8 cellular contexts compared by ENCODE assay signal in the genomic region with DNA sequence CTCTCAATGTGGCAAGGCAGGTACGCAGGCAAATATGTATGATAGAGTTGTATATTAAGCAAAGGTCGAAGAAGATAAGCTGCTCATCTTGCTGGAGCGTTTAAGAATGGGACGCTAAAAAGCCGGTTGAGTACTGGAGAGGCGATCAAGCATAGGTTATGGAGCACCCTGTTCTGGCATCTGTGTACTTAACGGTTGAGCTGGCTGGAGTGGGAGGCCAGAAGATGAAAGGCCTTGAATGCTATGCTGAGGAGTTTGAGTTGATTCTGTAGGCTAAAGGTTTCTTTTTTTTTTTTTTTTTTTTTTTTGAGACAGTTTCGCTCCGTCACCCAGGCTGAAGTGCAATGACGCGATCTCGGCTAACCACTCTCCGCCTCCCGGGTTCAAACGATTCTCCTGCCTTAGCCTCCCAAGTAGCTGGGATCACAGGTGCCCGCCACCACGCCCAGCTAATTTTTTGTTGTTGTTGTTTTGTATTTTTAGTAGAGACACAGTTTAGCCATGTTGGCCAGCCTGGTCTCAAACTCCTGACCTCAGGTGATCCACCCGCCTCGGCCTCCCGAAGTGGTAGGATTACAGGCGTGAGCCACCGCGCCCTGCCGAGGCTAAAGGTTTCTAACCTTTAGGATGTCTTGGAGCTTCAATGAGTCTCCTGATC. TPM values are rescaled to one million over a fixed set of nuclear protein-coding genes. Genes with fewer than 3 reads are reported as not detected.
DNase-seq lines count a peak whose midpoint lies in the region; ATAC-seq and TF ChIP-seq lines count a peak whose summit lies in the region.

No MANE protein-coding gene starts in this region.

- H3K4me1 ChIP-seq in cardiac muscle cell (ENCODE audit: low read depth) (peaks cover 29% of the 10 kb centered on the region), uterus (peaks cover 17 to 28% of the 10 kb centered on the region in 2 donors)

- no peak for ATAC-seq in left ventricle myocardium superior
- no peak for ATAC-seq in GM21576 (IDR thresholded peaks at IDR 0.05; ENCODE audit: unreplicated experiment)
- ATAC-seq in GM19397 (IDR thresholded peaks at IDR 0.05; ENCODE audit: unreplicated experiment), result no peak

- DNase-seq in cardiac muscle cell (ENCODE audit: low read depth in 1 of 2, low spot score in 1 of 2), result no peak
- no peak for DNase-seq in left ventricle myocardium superior
- peak; percentile 74 for DNase-seq in kidney tubule cell (ENCODE audit: low spot score)
- DNase-seq in uterus, result no peak
- no peak for DNase-seq in AG20443 (ENCODE audit: low spot score)

- no peak for TF ChIP-seq POLR2A in uterus (IDR thresholded peaks at IDR 0.05)

- peaks cover 24% of the 10 kb centered on the region for H3K36me3 ChIP-seq in cardiac muscle cell
- no peaks in the 10 kb centered on the region for H3K36me3 ChIP-seq in uterus

- H3K27ac ChIP-seq in cardiac muscle cell (peak overlapping the region; percentile 89), VCaP (peak overlapping the region; percentile 96), uterus (peak overlapping the region; percentile 93 to 96)

- intact Hi-C loops in left ventricle myocardium superior (cut with micrococcal nuclease), result no loop called here
- intact Hi-C loops in uterus (cut with DNase I; ENCODE audit: low total_unique reads), result loop anchor here (5.0 kb wide), 1 partner anchor 52 kb away; no protein-coding TSS in a partner anchor

- H3K27me3 ChIP-seq in cardiac muscle cell, result no peaks in the 10 kb centered on the region
- no peaks in the 10 kb centered on the region for H3K27me3 ChIP-seq in uterus

- no peak for TF ChIP-seq CTCF in cardiac muscle cell (IDR thresholded peaks at IDR 0.05; ENCODE audit: low read depth, low read length)
- no peak for TF ChIP-seq CTCF in VCaP (conservative IDR thresholded peaks at IDR 0.05)
- no peak for TF ChIP-seq CTCF in uterus (IDR thresholded peaks at IDR 0.05)

- H3K4me3 ChIP-seq in cardiac muscle cell, result peak overlapping the region; percentile 75
- H3K4me3 ChIP-seq in uterus, result peak overlapping the region; percentile 69 to 98

- H3K9me3 ChIP-seq in cardiac muscle cell (ENCODE audit: low read depth) (no peaks in the 10 kb centered on the region), uterus (no peaks in the 10 kb centered on the region)

RNA-seq across cellular contexts. Expression of a gene that starts 0.8 kb away (rescaled TPM):
- 61.0 and 86.4 TPM in 2 replicates for total RNA-seq in cardiac muscle cell
- polyA plus RNA-seq in cardiac muscle cell, result 26.6 and 31.5 TPM in 2 replicates
- 22.6 TPM for total RNA-seq in left ventricle myocardium superior
- 100 to 1,000 TPM in 1 of 4 donors, 10 to 100 TPM in 3; 28.8 to 139 (median 64.2) TPM for total RNA-seq in uterus

RNA-seq across cellular contexts. Expression of a gene that starts 6.4 kb away (rescaled TPM):
- total RNA-seq in cardiac muscle cell (0.33 TPM in 1 of 2 replicates, not detected in the other), left ventricle myocardium superior (not detected), uterus (not detected)
- polyA plus RNA-seq in cardiac muscle cell, result 0.74 TPM in 1 of 2 replicates, not detected in the other

RNA-seq across cellular contexts. Expression of a gene that starts 23.9 kb away (rescaled TPM):
- total RNA-seq in cardiac muscle cell (29.1 and 48.7 TPM in 2 replicates), left ventricle myocardium superior (18.7 TPM), uterus (10 to 100 TPM; 12.8 to 65.6 (median 41.8) TPM)
- polyA plus RNA-seq in cardiac muscle cell, result 40.6 and 54.2 TPM in 2 replicates

RNA-seq across cellular contexts. Expression of a gene that starts 43.3 kb away (rescaled TPM):
- total RNA-seq in cardiac muscle cell, result 89.4 and 126 TPM in 2 replicates
- 38.6 and 54.9 TPM in 2 replicates for polyA plus RNA-seq in cardiac muscle cell
- 61.2 TPM for total RNA-seq in left ventricle myocardium superior
- total RNA-seq in uterus, result 100 to 1,000 TPM in 1 of 4 donors, 10 to 100 TPM in 3; 59.4 to 178 (median 72.8) TPM
